1 cellular context compared by ENCODE assay signal in genomic region chr5:14143843-14144585, GRCh38.
TF ChIP-seq lines count a peak whose summit lies in the region.

No MANE protein-coding gene starts in this region.

TF ChIP-seq in HepG2, 621 proteins besides CTCF, POLR2A, EP300 and RAD21 (continued from another document and continues in another):
- TF ChIP-seq, protein P1, sequence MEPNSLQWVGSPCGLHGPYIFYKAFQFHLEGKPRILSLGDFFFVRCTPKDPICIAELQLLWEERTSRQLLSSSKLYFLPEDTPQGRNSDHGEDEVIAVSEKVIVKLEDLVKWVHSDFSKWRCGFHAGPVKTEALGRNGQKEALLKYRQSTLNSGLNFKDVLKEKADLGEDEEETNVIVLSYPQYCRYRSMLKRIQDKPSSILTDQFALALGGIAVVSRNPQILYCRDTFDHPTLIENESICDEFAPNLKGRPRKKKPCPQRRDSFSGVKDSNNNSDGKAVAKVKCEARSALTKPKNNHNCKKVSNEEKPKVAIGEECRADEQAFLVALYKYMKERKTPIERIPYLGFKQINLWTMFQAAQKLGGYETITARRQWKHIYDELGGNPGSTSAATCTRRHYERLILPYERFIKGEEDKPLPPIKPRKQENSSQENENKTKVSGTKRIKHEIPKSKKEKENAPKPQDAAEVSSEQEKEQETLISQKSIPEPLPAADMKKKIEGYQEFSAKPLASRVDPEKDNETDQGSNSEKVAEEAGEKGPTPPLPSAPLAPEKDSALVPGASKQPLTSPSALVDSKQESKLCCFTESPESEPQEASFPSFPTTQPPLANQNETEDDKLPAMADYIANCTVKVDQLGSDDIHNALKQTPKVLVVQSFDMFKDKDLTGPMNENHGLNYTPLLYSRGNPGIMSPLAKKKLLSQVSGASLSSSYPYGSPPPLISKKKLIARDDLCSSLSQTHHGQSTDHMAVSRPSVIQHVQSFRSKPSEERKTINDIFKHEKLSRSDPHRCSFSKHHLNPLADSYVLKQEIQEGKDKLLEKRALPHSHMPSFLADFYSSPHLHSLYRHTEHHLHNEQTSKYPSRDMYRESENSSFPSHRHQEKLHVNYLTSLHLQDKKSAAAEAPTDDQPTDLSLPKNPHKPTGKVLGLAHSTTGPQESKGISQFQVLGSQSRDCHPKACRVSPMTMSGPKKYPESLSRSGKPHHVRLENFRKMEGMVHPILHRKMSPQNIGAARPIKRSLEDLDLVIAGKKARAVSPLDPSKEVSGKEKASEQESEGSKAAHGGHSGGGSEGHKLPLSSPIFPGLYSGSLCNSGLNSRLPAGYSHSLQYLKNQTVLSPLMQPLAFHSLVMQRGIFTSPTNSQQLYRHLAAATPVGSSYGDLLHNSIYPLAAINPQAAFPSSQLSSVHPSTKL (CRISPR knock-in tag; IDR thresholded peaks at IDR 0.05), result no peak; the same call in 1 of the 2 replicates
- TF ChIP-seq SNAPC2 (CRISPR knock-in tag; IDR thresholded peaks at IDR 0.05) (no peak), TBL1XR1 (IDR thresholded peaks at IDR 0.05; ENCODE audit: borderline replicate concordance, low read length, partially characterized antibody) (no peak), ZMYM2 (CRISPR knock-in tag; IDR thresholded peaks at IDR 0.05) (no peak), ZNF317 (CRISPR knock-in tag; IDR thresholded peaks at IDR 0.05) (no peak), PHF20 (CRISPR knock-in tag; IDR thresholded peaks at IDR 0.05) (no peak), ZXDC (CRISPR knock-in tag; IDR thresholded peaks at IDR 0.05) (peak; percentile 45; the same call in 1 of the 2 replicates), THRA (CRISPR knock-in tag; IDR thresholded peaks at IDR 0.05; ENCODE audit: borderline replicate concordance) (no peak), ZSCAN22 (CRISPR knock-in tag; IDR thresholded peaks at IDR 0.05) (no peak), HNF4G (IDR thresholded peaks at IDR 0.05; ENCODE audit: borderline replicate concordance, low read depth, low read length) (0 out of 2 replicates have a peak, but pooled peaks have one; percentile 11), HNF4G (CRISPR knock-in tag; IDR thresholded peaks at IDR 0.05; ENCODE audit: borderline replicate concordance, low read depth) (no peak), SALL1 (CRISPR knock-in tag; IDR thresholded peaks at IDR 0.05) (no peak), ZFP37 (CRISPR knock-in tag; IDR thresholded peaks at IDR 0.05; ENCODE audit: borderline replicate concordance) (no peak), CCDC6 (CRISPR knock-in tag; IDR thresholded peaks at IDR 0.05) (no peak), ZNF451 (CRISPR knock-in tag; IDR thresholded peaks at IDR 0.05) (no peak), ZNF354B (CRISPR knock-in tag; IDR thresholded peaks at IDR 0.05) (no peak), SRF (IDR thresholded peaks at IDR 0.05; ENCODE audit: low read depth, low read length) (no peak), AGO1 (IDR thresholded peaks at IDR 0.05; ENCODE audit: low read depth, low read length, poor library complexity, severe bottlenecking) (no peak), HMGXB4 (CRISPR knock-in tag; IDR thresholded peaks at IDR 0.05; ENCODE audit: borderline replicate concordance in 1 of 2, low read depth in 1 of 2) (peak in 1 of 2 experiments; percentile 54; a peak in 2 of 4 replicates), MAZ (IDR thresholded peaks at IDR 0.05; ENCODE audit: borderline replicate concordance, low read depth, low read length) (no peak), MAZ (CRISPR knock-in tag; IDR thresholded peaks at IDR 0.05; ENCODE audit: low read depth) (peak; percentile 19; the same call in 1 of the 2 replicates)
- TF ChIP-seq, protein P2, sequence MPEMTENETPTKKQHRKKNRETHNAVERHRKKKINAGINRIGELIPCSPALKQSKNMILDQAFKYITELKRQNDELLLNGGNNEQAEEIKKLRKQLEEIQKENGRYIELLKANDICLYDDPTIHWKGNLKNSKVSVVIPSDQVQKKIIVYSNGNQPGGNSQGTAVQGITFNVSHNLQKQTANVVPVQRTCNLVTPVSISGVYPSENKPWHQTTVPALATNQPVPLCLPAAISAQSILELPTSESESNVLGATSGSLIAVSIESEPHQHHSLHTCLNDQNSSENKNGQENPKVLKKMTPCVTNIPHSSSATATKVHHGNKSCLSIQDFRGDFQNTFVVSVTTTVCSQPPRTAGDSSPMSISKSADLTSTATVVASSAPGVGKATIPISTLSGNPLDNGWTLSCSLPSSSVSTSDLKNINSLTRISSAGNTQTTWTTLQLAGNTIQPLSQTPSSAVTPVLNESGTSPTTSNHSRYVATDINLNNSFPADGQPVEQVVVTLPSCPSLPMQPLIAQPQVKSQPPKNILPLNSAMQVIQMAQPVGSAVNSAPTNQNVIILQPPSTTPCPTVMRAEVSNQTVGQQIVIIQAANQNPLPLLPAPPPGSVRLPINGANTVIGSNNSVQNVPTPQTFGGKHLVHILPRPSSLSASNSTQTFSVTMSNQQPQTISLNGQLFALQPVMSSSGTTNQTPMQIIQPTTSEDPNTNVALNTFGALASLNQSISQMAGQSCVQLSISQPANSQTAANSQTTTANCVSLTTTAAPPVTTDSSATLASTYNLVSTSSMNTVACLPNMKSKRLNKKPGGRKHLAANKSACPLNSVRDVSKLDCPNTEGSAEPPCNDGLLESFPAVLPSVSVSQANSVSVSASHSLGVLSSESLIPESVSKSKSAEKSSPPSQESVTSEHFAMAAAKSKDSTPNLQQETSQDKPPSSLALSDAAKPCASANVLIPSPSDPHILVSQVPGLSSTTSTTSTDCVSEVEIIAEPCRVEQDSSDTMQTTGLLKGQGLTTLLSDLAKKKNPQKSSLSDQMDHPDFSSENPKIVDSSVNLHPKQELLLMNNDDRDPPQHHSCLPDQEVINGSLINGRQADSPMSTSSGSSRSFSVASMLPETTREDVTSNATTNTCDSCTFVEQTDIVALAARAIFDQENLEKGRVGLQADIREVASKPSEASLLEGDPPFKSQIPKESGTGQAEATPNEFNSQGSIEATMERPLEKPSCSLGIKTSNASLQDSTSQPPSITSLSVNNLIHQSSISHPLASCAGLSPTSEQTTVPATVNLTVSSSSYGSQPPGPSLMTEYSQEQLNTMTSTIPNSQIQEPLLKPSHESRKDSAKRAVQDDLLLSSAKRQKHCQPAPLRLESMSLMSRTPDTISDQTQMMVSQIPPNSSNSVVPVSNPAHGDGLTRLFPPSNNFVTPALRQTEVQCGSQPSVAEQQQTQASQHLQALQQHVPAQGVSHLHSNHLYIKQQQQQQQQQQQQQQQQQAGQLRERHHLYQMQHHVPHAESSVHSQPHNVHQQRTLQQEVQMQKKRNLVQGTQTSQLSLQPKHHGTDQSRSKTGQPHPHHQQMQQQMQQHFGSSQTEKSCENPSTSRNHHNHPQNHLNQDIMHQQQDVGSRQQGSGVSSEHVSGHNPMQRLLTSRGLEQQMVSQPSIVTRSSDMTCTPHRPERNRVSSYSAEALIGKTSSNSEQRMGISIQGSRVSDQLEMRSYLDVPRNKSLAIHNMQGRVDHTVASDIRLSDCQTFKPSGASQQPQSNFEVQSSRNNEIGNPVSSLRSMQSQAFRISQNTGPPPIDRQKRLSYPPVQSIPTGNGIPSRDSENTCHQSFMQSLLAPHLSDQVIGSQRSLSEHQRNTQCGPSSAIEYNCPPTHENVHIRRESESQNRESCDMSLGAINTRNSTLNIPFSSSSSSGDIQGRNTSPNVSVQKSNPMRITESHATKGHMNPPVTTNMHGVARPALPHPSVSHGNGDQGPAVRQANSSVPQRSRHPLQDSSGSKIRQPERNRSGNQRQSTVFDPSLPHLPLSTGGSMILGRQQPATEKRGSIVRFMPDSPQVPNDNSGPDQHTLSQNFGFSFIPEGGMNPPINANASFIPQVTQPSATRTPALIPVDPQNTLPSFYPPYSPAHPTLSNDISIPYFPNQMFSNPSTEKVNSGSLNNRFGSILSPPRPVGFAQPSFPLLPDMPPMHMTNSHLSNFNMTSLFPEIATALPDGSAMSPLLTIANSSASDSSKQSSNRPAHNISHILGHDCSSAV (CRISPR knock-in tag; IDR thresholded peaks at IDR 0.05; ENCODE audit: borderline replicate concordance), result no peak
- TF ChIP-seq, protein P3, sequence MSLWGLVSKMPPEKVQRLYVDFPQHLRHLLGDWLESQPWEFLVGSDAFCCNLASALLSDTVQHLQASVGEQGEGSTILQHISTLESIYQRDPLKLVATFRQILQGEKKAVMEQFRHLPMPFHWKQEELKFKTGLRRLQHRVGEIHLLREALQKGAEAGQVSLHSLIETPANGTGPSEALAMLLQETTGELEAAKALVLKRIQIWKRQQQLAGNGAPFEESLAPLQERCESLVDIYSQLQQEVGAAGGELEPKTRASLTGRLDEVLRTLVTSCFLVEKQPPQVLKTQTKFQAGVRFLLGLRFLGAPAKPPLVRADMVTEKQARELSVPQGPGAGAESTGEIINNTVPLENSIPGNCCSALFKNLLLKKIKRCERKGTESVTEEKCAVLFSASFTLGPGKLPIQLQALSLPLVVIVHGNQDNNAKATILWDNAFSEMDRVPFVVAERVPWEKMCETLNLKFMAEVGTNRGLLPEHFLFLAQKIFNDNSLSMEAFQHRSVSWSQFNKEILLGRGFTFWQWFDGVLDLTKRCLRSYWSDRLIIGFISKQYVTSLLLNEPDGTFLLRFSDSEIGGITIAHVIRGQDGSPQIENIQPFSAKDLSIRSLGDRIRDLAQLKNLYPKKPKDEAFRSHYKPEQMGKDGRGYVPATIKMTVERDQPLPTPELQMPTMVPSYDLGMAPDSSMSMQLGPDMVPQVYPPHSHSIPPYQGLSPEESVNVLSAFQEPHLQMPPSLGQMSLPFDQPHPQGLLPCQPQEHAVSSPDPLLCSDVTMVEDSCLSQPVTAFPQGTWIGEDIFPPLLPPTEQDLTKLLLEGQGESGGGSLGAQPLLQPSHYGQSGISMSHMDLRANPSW (CRISPR knock-in tag; IDR thresholded peaks at IDR 0.05; ENCODE audit: borderline replicate concordance), result no peak
- TF ChIP-seq, protein P4, sequence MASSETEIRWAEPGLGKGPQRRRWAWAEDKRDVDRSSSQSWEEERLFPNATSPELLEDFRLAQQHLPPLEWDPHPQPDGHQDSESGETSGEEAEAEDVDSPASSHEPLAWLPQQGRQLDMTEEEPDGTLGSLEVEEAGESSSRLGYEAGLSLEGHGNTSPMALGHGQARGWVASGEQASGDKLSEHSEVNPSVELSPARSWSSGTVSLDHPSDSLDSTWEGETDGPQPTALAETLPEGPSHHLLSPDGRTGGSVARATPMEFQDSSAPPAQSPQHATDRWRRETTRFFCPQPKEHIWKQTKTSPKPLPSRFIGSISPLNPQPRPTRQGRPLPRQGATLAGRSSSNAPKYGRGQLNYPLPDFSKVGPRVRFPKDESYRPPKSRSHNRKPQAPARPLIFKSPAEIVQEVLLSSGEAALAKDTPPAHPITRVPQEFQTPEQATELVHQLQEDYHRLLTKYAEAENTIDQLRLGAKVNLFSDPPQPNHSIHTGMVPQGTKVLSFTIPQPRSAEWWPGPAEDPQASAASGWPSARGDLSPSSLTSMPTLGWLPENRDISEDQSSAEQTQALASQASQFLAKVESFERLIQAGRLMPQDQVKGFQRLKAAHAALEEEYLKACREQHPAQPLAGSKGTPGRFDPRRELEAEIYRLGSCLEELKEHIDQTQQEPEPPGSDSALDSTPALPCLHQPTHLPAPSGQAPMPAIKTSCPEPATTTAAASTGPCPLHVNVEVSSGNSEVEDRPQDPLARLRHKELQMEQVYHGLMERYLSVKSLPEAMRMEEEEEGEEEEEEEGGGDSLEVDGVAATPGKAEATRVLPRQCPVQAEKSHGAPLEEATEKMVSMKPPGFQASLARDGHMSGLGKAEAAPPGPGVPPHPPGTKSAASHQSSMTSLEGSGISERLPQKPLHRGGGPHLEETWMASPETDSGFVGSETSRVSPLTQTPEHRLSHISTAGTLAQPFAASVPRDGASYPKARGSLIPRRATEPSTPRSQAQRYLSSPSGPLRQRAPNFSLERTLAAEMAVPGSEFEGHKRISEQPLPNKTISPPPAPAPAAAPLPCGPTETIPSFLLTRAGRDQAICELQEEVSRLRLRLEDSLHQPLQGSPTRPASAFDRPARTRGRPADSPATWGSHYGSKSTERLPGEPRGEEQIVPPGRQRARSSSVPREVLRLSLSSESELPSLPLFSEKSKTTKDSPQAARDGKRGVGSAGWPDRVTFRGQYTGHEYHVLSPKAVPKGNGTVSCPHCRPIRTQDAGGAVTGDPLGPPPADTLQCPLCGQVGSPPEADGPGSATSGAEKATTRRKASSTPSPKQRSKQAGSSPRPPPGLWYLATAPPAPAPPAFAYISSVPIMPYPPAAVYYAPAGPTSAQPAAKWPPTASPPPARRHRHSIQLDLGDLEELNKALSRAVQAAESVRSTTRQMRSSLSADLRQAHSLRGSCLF (CRISPR knock-in tag; IDR thresholded peaks at IDR 0.05; ENCODE audit: borderline replicate concordance), result no peak
- TF ChIP-seq, protein P5, sequence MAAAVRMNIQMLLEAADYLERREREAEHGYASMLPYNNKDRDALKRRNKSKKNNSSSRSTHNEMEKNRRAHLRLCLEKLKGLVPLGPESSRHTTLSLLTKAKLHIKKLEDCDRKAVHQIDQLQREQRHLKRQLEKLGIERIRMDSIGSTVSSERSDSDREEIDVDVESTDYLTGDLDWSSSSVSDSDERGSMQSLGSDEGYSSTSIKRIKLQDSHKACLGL (CRISPR knock-in tag; IDR thresholded peaks at IDR 0.05), result 0 out of 2 replicates have a peak, but pooled peaks have one; percentile 17
